10 cellular contexts compared by ENCODE assay signal in the genomic region with DNA sequence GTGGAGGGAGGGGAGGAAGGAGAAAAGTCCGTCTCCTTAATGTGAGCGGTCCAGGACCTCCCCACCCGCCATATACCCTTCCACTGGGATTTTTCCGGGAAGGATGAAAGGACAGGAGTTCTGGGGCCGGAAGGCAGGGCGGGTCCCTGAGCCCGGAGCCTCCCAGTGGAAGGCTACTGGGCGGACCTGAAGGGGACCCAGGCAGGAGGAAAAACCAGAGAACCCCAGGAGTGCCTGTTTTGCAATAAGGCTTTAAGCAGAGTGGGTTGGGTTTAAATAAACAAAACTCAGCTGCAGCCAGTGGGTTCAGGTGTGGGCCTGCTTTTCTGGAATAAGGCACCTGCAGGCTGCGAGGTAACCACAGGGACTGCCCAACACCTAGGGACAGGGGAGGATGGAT. TPM values are rescaled to one million over a fixed set of nuclear protein-coding genes. Genes with fewer than 3 reads are reported as not detected.
A peak's percentile ranks its signal among the peaks of the same experiment; 100 is the strongest.
DNase-seq lines count a peak whose midpoint lies in the region; ATAC-seq and TF ChIP-seq lines count a peak whose summit lies in the region.
"Had no signal": no experiment of that assay in that cellular context is flagged by ENCODE, and none has a peak within 500 bp of the region (broad histone marks: within the 10 kb centered on the region; RNA-seq: fewer than 3 reads in every experiment).

No MANE protein-coding gene starts in this region.

- H3K27me3 Mint-ChIP-seq in Calu3 (ENCODE audit: unreplicated experiment) (no peaks in the 10 kb centered on the region), nephron progenitor cell (ENCODE audit: low read depth, poor library complexity) (peaks cover 52% of the 10 kb centered on the region)

- H3K36me3 Mint-ChIP-seq in Calu3 (ENCODE audit: insufficient read depth, unreplicated experiment) (peaks cover 25% of the 10 kb centered on the region), nephron progenitor cell (ENCODE audit: low read depth) (peaks cover 14% of the 10 kb centered on the region)

- H3K9me3 ChIP-seq in PC-3 (ENCODE audit: low read length): no peaks in the 10 kb centered on the region
- no peaks in the 10 kb centered on the region for H3K9me3 ChIP-seq in gastroesophageal sphincter

- no peak for DNase-seq in Calu3
- DNase-seq in PC-3: no peak
- DNase-seq in epithelial cell of esophagus (ENCODE audit: low read depth): peak; percentile 76
- DNase-seq in nephron progenitor cell: no peak
- DNase-seq in cerebellar cortex (ENCODE audit: low spot score): no peak
- DNase-seq in activated CD4-positive, alpha-beta T cell treated with anti-CD3 and anti-CD28 coated beads, Interleukin-2, amount 50 U/mL, for 4 hours: no peak
- DNase-seq: NCI-H1930 had no signal

- no peaks in the 10 kb centered on the region for H4K20me1 ChIP-seq in PC-3 (ENCODE audit: low read length)

- H3K36me3 ChIP-seq in PC-3 (ENCODE audit: low read depth, low read length): no peaks in the 10 kb centered on the region
- H3K36me3 ChIP-seq in gastroesophageal sphincter: no peaks in the 10 kb centered on the region

- H3K27me3 ChIP-seq in PC-3 (ENCODE audit: low read length) (no peaks in the 10 kb centered on the region), gastroesophageal sphincter (peaks cover 62% of the 10 kb centered on the region)

- TF ChIP-seq POLR2A in gastroesophageal sphincter (IDR thresholded peaks at IDR 0.05): no peak

- H3K4me3 Mint-ChIP-seq in Calu3 (ENCODE audit: low read depth, unreplicated experiment): peak overlapping the region; percentile 94
- H3K4me3 Mint-ChIP-seq in nephron progenitor cell: peak overlapping the region; percentile 71

- H2AFZ ChIP-seq in PC-3 (ENCODE audit: low read length): peak overlapping the region; percentile 76

- H3K4me3 ChIP-seq in PC-3 (ENCODE audit: low read length): peak overlapping the region; percentile 81
- H3K4me3 ChIP-seq in epithelial cell of esophagus (ENCODE audit: low read length): peak overlapping the region; percentile 71
- H3K4me3 ChIP-seq in gastroesophageal sphincter: no peak overlapping the region
- H3K4me3 ChIP-seq: K562 had no signal

- TF ChIP-seq EP300 in gastroesophageal sphincter (IDR thresholded peaks at IDR 0.05): no peak

- ATAC-seq in PC-3 (no peak), gastroesophageal sphincter (no peak), GM21576 (IDR thresholded peaks at IDR 0.05; ENCODE audit: unreplicated experiment) (no peak)
- ATAC-seq: K562 had no signal

- no peaks in the 10 kb centered on the region for H3F3A ChIP-seq in PC-3 (ENCODE audit: low read length, unreplicated experiment)

- CTCF ChIA-PET in Calu3 (lab: Charles Lee) (interaction anchor here (1.3 kb wide), 1 partner anchor 171 kb away, joined by 4 read pairs; no protein-coding TSS in a partner anchor), PC-3 (lab: Charles Lee) (interaction anchor here (0.6 kb wide), 1 partner anchor 82 kb away, joined by 3 read pairs; no protein-coding TSS in a partner anchor)

- intact Hi-C loops in Calu3 (cut with micrococcal nuclease; ENCODE audit: unreplicated experiment) (no loop called here), PC-3 (cut with micrococcal nuclease) (no loop called here)

- no peak overlapping the region for H3K27ac Mint-ChIP-seq in Calu3 (ENCODE audit: unreplicated experiment)
- H3K27ac Mint-ChIP-seq in nephron progenitor cell: no peak overlapping the region

- no peak for TF ChIP-seq CTCF in Calu3 (IDR thresholded peaks at IDR 0.05; ENCODE audit: unreplicated experiment)
- no peak for TF ChIP-seq CTCF in PC-3 (conservative IDR thresholded peaks at IDR 0.05; ENCODE audit: low read depth, low read length)
- no peak for TF ChIP-seq CTCF in epithelial cell of esophagus (IDR thresholded peaks at IDR 0.05; ENCODE audit: insufficient read depth, low read depth, low read length, missing control alignments)
- no peak for TF ChIP-seq CTCF in nephron progenitor cell (IDR thresholded peaks at IDR 0.05)
- TF ChIP-seq CTCF in gastroesophageal sphincter (IDR thresholded peaks at IDR 0.05): no peak

- no peak overlapping the region for H3K9ac ChIP-seq in PC-3 (ENCODE audit: low read length)

- H3K9me2 ChIP-seq in PC-3 (replicated peaks; ENCODE audit: low read length): no peaks in the 10 kb centered on the region

- H3K4me1 ChIP-seq in PC-3 (ENCODE audit: insufficient read depth, low read length) (peaks cover 14% of the 10 kb centered on the region), gastroesophageal sphincter (peaks cover 0 to 35% (median 11%) of the 10 kb centered on the region in 3 donors)

- no peak overlapping the region for H3K27ac ChIP-seq in PC-3 (ENCODE audit: low read length)
- H3K27ac ChIP-seq in gastroesophageal sphincter: no peak overlapping the region

- H3K9me3 Mint-ChIP-seq in Calu3 (ENCODE audit: low read depth, unreplicated experiment) (no peaks in the 10 kb centered on the region), nephron progenitor cell (peaks cover 21% of the 10 kb centered on the region)

- H3K4me2 ChIP-seq in PC-3 (ENCODE audit: low read length): peak overlapping the region; percentile 95

- WGBS in gastroesophageal sphincter (ENCODE audit: low coverage in 1 of 2), 2 donors: 58 to 66% methylated on average over 4 to 6 of the region's 9 CpGs

- peaks cover 15% of the 10 kb centered on the region for H3K4me1 Mint-ChIP-seq in Calu3 (ENCODE audit: low read depth, unreplicated experiment)
- H3K4me1 Mint-ChIP-seq in nephron progenitor cell: peaks cover 9% of the 10 kb centered on the region

- peaks cover 20% of the 10 kb centered on the region for H3K79me2 ChIP-seq in PC-3 (ENCODE audit: low read length)

- POLR2A ChIA-PET in PC-3 (lab: Charles Lee; ENCODE audit: unreplicated experiment): no interaction called here

- BruUV-seq in Calu3 (replicated peaks; lab: Mats Ljungman, UMichigan): no TSS peak
- no TSS peak for BruUV-seq in PC-3 (replicated peaks; lab: Mats Ljungman, UMichigan)

RNA-seq across cellular contexts. Expression of gene CELSR1, which starts 1.7 kb away (rescaled TPM):
- total RNA-seq in Calu3 (2022) (40.8 and 45.5 TPM in 2 replicates), PC-3 (2014; rRNA removed) (14.2 and 19.3 TPM in 2 replicates), gastroesophageal sphincter (1 to 10 TPM; 1.7 to 4.8 (median 4.3) TPM)

Comparison
In these comparisons a context has a peak if more than half of its experiments do, and no peak if none do; other contexts are left out.
1. H3K4me3 ChIP-seq: peak in PC-3 (single experiment) and epithelial cell of esophagus (single experiment); none in gastroesophageal sphincter (0 of 2).